1 cellular context compared by ENCODE assay signal in the genomic region with DNA sequence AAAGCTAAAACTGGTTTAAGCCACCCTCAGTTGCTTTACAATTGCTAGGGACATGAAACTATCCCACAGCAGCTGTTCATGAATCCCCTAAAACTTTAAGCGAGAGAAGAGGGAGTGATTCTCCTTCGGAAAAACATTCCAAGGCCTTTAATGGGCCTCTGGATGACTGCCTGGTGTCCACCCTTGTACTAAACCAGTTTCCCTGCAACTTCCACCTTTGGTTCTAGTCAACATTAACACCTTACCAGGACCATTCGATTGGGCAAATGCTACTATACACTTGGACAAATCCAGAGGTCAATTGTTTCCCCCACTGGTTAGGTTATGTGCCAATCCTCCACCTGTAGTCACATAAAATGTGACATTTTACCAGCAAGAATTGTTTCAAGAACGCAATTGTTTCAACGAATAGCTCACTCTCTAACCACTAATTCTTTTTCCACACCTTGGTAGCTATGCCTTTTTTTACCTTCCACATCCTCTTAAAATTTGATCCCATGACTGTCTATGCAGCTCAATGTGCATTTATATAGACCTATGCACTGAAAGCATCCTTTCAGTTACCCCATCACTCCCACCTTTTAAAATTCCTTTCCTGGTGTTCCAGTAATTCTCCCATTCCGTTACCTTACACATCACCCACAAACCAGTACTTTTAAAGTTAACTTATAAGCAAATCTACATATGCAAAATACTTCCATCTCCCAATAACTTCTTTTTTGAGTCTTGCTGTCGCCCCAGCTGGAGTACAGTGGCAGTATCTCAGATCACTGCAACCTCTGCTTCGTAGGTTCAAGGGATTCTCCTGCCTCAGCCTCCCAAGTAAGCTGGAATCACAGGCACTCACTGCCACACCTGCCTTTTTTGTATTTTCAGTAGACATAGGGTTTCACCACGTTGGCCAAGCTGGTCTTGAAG.
TF ChIP-seq lines count a peak whose summit lies in the region.

No MANE protein-coding gene starts in this region.

TF ChIP-seq in endothelial cell of umbilical vein, 7 proteins besides CTCF, POLR2A, EP300 and RAD21:
- TF ChIP-seq FOS (IDR thresholded peaks at IDR 0.05; ENCODE audit: borderline replicate concordance, insufficient read depth, low read length) (no peak), JUN (IDR thresholded peaks at IDR 0.05; ENCODE audit: borderline replicate concordance, insufficient read depth, insufficient read length, low read depth) (no peak), POLR2AphosphoS5 (IDR thresholded peaks at IDR 0.05; ENCODE audit: insufficient read depth, low read depth, low read length) (no peak), GATA2 (IDR thresholded peaks at IDR 0.05; ENCODE audit: insufficient read depth, insufficient read length, low read depth, low read length) (no peak), EZH2 (IDR thresholded peaks at IDR 0.05; ENCODE audit: borderline replicate concordance, low read depth, low read length, severe bottlenecking) (no peak), MYC (IDR thresholded peaks at IDR 0.05; ENCODE audit: low read depth, low read length) (no peak), MAX (IDR thresholded peaks at IDR 0.05; ENCODE audit: insufficient read depth, insufficient read length) (no peak)
